16 cellular contexts compared by ENCODE assay signal in genomic region chr6:87397656-87398055, GRCh38. TPM values are rescaled to one million over a fixed set of nuclear protein-coding genes. Genes with fewer than 3 reads are reported as not detected.
DNase-seq lines count a peak whose midpoint lies in the region; TF ChIP-seq lines count a peak whose summit lies in the region.
"Had no signal": no experiment of that assay in that cellular context is flagged by ENCODE, and none has a peak within 500 bp of the region (broad histone marks: within the 10 kb centered on the region; RNA-seq: fewer than 3 reads in every experiment).

No MANE protein-coding gene starts in this region.

- H3K36me3 Mint-ChIP-seq in H9 (ENCODE audit: insufficient read depth in 1 of 3, low read depth in 3 of 3): no peaks in the 10 kb centered on the region

- TF ChIP-seq CTCF in H9 (conservative IDR thresholded peaks at IDR 0.05): no peak
- TF ChIP-seq CTCF in WERI-Rb-1 (IDR thresholded peaks at IDR 0.05; ENCODE audit: low read depth, low read length): no peak
- no peak for TF ChIP-seq CTCF in breast epithelium (IDR thresholded peaks at IDR 0.05)

- H3K27ac ChIP-seq in H9 (ENCODE audit: insufficient read length, low read depth, low read length) (no peak overlapping the region), WERI-Rb-1 (no peak overlapping the region), breast epithelium (no peak overlapping the region)
- H3K27ac ChIP-seq: C4-2B had no signal

- H3K27me3 ChIP-seq in H9 (ENCODE audit: insufficient read depth, low read length) (no peaks in the 10 kb centered on the region), WERI-Rb-1 (ENCODE audit: insufficient read depth, low read depth, severe bottlenecking) (no peaks in the 10 kb centered on the region), breast epithelium (no peaks in the 10 kb centered on the region)
- H3K27me3 ChIP-seq: BE2C had no signal

- no peak overlapping the region for H3K14ac ChIP-seq in H9 (ENCODE audit: insufficient read depth, low read length)

- H3K23me2 ChIP-seq in H9 (ENCODE audit: insufficient read length, low read depth, low read length, poor library complexity, severe bottlenecking): no peaks in the 10 kb centered on the region

- H4K5ac ChIP-seq in H9 (ENCODE audit: insufficient read length, low read depth, low read length): no peak overlapping the region

- no peak overlapping the region for H2BK15ac ChIP-seq in H9 (ENCODE audit: low read depth, low read length)

- intact Hi-C loops in breast epithelium (cut with DNase I; ENCODE audit: low total_unique reads): no loop called here

- no peak overlapping the region for H3K56ac ChIP-seq in H9 (ENCODE audit: insufficient read length, low read depth, low read length)

- WGBS in H9 (ENCODE audit: extremely low coverage, insufficient read length, low lambda C conversion rate): no CpG with 5 or more reads among the region's 1 CpG

- H2AK5ac ChIP-seq in H9 (ENCODE audit: insufficient read length, low read length): no peak overlapping the region

- peak overlapping the region in 2 of 3 experiments; percentile 39 to 40; a peak in 1 of 7 replicates for H3K27ac Mint-ChIP-seq in H9
- H3K27ac Mint-ChIP-seq: CD4-positive, alpha-beta T cell; GM23338; HFFc6; IgD-negative memory B cell had no signal

- H2AFZ ChIP-seq in H9 (ENCODE audit: low read length): no peak overlapping the region
- H2AFZ ChIP-seq: GM23338 had no signal

- no peak overlapping the region for H3K23ac ChIP-seq in H9 (ENCODE audit: insufficient read length, low read depth, low read length)

- peaks cover 3% of the 10 kb centered on the region; the same call in 1 of the 2 replicates for H3K27me3 Mint-ChIP-seq in H9 (ENCODE audit: low read depth)
- H3K27me3 Mint-ChIP-seq: CD4-positive, alpha-beta T cell; IgD-negative memory B cell had no signal

- no peak overlapping the region for H3K9ac ChIP-seq in H9 (ENCODE audit: extremely low read depth, insufficient read length, low read length)

- no peak overlapping the region for H2BK120ac ChIP-seq in H9 (ENCODE audit: low read depth, low read length, poor library complexity, severe bottlenecking)

- no peak overlapping the region for H2BK12ac ChIP-seq in H9 (ENCODE audit: insufficient read length, low read depth, low read length)

- H3K9me3 Mint-ChIP-seq in H9: no peaks in the 10 kb centered on the region
- H3K9me3 Mint-ChIP-seq: CD4-positive, alpha-beta T cell; GM23338; HFFc6; IgD-negative memory B cell had no signal

- DNase-seq in H9 (no peak), NCI-H82 (lab: John Stamatoyannopoulos, UW) (peak; percentile 88), WERI-Rb-1 (peak; percentile 71), left kidney (ENCODE audit: low read depth, low spot score) (peak; percentile 89), breast epithelium (ENCODE audit: low spot score in 2 of 2) (no peak), NCI-H748 (lab: John Stamatoyannopoulos, UW; ENCODE audit: unreplicated experiment) (no peak), NOMO-1 (lab: John Stamatoyannopoulos, UW; ENCODE audit: unreplicated experiment in 2 of 2) (no peak)
- DNase-seq: ACHN; BE2C; Caco-2; CD4-positive, alpha-beta T cell; HFFc6 had no signal

- no peak overlapping the region for H3K4ac ChIP-seq in H9 (ENCODE audit: low read depth, low read length)

- no peak overlapping the region for H2BK20ac ChIP-seq in H9 (ENCODE audit: low read depth, low read length, poor library complexity, severe bottlenecking)

- no peak overlapping the region for H3K4me2 ChIP-seq in H9 (ENCODE audit: insufficient read depth, insufficient read length, low read length)
- H3K4me2 ChIP-seq: GM23338 had no signal

- H4K8ac ChIP-seq in H9 (replicated peaks; ENCODE audit: insufficient read length, low read depth, low read length): no peak overlapping the region

- H3K9me3 ChIP-seq in H9 (ENCODE audit: control insufficient read depth, low read depth, low read length): no peaks in the 10 kb centered on the region
- no peaks in the 10 kb centered on the region for H3K9me3 ChIP-seq in WERI-Rb-1 (ENCODE audit: severe bottlenecking)
- no peaks in the 10 kb centered on the region for H3K9me3 ChIP-seq in breast epithelium
- H3K9me3 ChIP-seq: BE2C, Caco-2 had no signal

- no peak overlapping the region; a peak in 1 of 5 replicates for H3K4me3 Mint-ChIP-seq in H9
- H3K4me3 Mint-ChIP-seq: CD4-positive, alpha-beta T cell; GM23338; HFFc6; IgD-negative memory B cell had no signal

- no peak overlapping the region for H2BK5ac ChIP-seq in H9 (ENCODE audit: insufficient read length, low read length)

- H3K4me3 ChIP-seq in WERI-Rb-1 (ENCODE audit: low read depth, low read length): no peak overlapping the region
- no peak overlapping the region for H3K4me3 ChIP-seq in breast epithelium
- H3K4me3 ChIP-seq: GM23338 had no signal

- H3T11ph ChIP-seq in H9 (ENCODE audit: low read length): no peak overlapping the region

- no peak for TF ChIP-seq POLR2A in breast epithelium (IDR thresholded peaks at IDR 0.05)

- no peaks in the 10 kb centered on the region for H3K79me1 ChIP-seq in H9 (ENCODE audit: insufficient read depth, low read depth, low read length, poor library complexity, severe bottlenecking)

- H3K36me3 ChIP-seq in WERI-Rb-1 (no peaks in the 10 kb centered on the region), breast epithelium (no peaks in the 10 kb centered on the region)
- H3K36me3 ChIP-seq: BE2C had no signal

- H3K4me1 Mint-ChIP-seq in H9: no peaks in the 10 kb centered on the region
- H3K4me1 Mint-ChIP-seq: GM23338 had no signal

- H4K91ac ChIP-seq in H9 (ENCODE audit: insufficient read length, low read depth, low read length): no peak overlapping the region

- H3K79me2 ChIP-seq in H9 (ENCODE audit: insufficient read depth, low read length): no peaks in the 10 kb centered on the region

- H3K4me1 ChIP-seq in H9 (ENCODE audit: insufficient read depth, low read length) (no peaks in the 10 kb centered on the region), breast epithelium (no peaks in the 10 kb centered on the region)
- H3K4me1 ChIP-seq: BE2C, Caco-2 had no signal

- no peak overlapping the region for H3K18ac ChIP-seq in H9 (ENCODE audit: insufficient read length, low read depth, low read length)

- H4K20me1 ChIP-seq in H9 (ENCODE audit: control insufficient read depth, insufficient read depth, insufficient read length): no peaks in the 10 kb centered on the region

RNA-seq across cellular contexts. Expression of gene CFAP206, which starts 10.1 kb away (rescaled TPM):
- total RNA-seq in H9 (2021) (not detected in 2 replicates), breast epithelium (1 to 10 TPM in 1 of 3 donors, under 1 TPM in 2; 0.64 to 2.0 (median 0.66) TPM)
- total RNA-seq: Caco-2, GM23338, HepG2, HFFc6 had no signal

RNA-seq across cellular contexts. Expression of gene C6orf163, which starts 53.0 kb away (rescaled TPM):
- total RNA-seq in H9 (2021) (1.2 and 1.4 TPM in 2 replicates), breast epithelium (1 to 10 TPM; 3.5 to 6.2 (median 4.7) TPM)

Comparison
In these comparisons a context has a peak if more than half of its experiments do, and no peak if none do; other contexts are left out.
1. DNase-seq: peak in NCI-H82 (single experiment), WERI-Rb-1 (single experiment) and left kidney (single experiment); none in H9 (single experiment), breast epithelium (0 of 2), NCI-H748 (single experiment) and NOMO-1 (0 of 2).